In the genomic region with DNA sequence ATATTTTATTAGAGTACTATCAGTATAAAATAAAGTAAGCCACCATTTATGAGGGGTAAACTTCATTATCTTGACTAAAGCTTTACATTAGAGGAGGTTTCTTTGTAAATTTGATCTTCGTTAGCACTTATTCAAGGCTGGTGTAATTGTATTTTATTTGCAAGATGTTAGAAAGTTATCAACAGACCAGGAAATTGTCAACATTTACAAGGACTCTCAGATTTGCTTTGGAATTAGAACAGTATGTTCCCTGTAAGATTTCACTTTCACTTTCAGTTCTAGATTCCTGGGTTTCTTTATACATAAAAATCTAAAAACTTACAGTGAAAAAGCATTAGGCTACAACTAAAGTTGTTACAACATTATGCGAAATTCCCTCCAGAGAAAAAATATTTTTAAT, we compare ENCODE assay signal across 1 cellular context.
A peak's percentile ranks its signal among the peaks of the same experiment; 100 is the strongest.
TF ChIP-seq lines count a peak whose summit lies in the region.

No MANE protein-coding gene starts in this region.

TF ChIP-seq in HepG2, 621 proteins besides CTCF, POLR2A, EP300 and RAD21:
- TF ChIP-seq AKAP8 (CRISPR knock-in tag; IDR thresholded peaks at IDR 0.05) (no peak), IRF2 (CRISPR knock-in tag; IDR thresholded peaks at IDR 0.05) (peak; percentile 83; the same call in 1 of the 2 replicates), ASH2L (IDR thresholded peaks at IDR 0.05; ENCODE audit: insufficient read length, low read depth, low read length) (peak; percentile 19)
- TF ChIP-seq, protein P1, sequence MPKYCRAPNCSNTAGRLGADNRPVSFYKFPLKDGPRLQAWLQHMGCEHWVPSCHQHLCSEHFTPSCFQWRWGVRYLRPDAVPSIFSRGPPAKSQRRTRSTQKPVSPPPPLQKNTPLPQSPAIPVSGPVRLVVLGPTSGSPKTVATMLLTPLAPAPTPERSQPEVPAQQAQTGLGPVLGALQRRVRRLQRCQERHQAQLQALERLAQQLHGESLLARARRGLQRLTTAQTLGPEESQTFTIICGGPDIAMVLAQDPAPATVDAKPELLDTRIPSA (CRISPR knock-in tag; IDR thresholded peaks at IDR 0.05; ENCODE audit: borderline replicate concordance), result no peak
- TF ChIP-seq, protein P2, sequence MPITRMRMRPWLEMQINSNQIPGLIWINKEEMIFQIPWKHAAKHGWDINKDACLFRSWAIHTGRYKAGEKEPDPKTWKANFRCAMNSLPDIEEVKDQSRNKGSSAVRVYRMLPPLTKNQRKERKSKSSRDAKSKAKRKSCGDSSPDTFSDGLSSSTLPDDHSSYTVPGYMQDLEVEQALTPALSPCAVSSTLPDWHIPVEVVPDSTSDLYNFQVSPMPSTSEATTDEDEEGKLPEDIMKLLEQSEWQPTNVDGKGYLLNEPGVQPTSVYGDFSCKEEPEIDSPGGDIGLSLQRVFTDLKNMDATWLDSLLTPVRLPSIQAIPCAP (CRISPR knock-in tag; IDR thresholded peaks at IDR 0.05; ENCODE audit: low read depth), result peak; percentile 83; the same call in 1 of the 2 replicates
